9 cellular contexts compared by ENCODE assay signal in the genomic region with DNA sequence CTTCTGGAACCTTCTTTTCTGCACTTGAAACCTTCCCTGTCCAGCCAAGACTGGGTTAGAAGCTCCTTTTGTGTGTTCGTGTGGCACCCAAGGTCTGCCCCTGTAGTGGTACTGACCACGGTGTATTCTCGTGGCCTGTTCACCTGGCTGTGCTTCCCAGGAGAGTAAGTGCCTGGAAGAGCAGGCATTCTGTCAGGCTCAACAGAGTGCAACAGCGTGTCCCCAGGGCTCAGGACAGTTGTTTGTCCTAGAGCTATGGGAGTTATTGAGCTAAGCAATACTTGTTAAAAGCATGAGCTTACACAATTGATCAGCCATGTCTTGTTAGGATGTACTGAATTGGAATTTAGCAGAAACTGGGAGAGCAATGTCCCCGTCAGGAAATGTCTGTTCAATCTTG. TPM values are rescaled to one million over a fixed set of nuclear protein-coding genes. Genes with fewer than 3 reads are reported as not detected.
A peak's percentile ranks its signal among the peaks of the same experiment; 100 is the strongest.
DNase-seq lines count a peak whose midpoint lies in the region; ATAC-seq, FAIRE-seq and TF ChIP-seq lines count a peak whose summit lies in the region.
"Had no signal": no experiment of that assay in that cellular context is flagged by ENCODE, and none has a peak within 500 bp of the region (broad histone marks: within the 10 kb centered on the region; RNA-seq: fewer than 3 reads in every experiment).

No MANE protein-coding gene starts in this region.

- FAIRE-seq in endothelial cell of umbilical vein (lab: Jason Lieb, UNC), result no peak
- FAIRE-seq: small intestine had no signal

- no peak overlapping the region for H3K27ac ChIP-seq in CD4-positive, alpha-beta T cell (ENCODE audit: low read depth, low read length)
- peak overlapping the region; percentile 98 for H3K27ac ChIP-seq in endothelial cell of umbilical vein (ENCODE audit: insufficient read depth, low read depth, low read length)
- peak overlapping the region; percentile 20 for H3K27ac ChIP-seq in trophoblast cell (ENCODE audit: low read depth, low read length)
- H3K27ac ChIP-seq in Karpas-422 (ENCODE audit: low read length), result no peak overlapping the region

- no peak overlapping the region for H3K23ac ChIP-seq in trophoblast cell (ENCODE audit: low read length)

- H2AK5ac ChIP-seq in trophoblast cell (ENCODE audit: low read length), result no peak overlapping the region

- H4K20me1 ChIP-seq in Loucy (ENCODE audit: insufficient read depth, low read length, poor library complexity, severe bottlenecking), result no peaks in the 10 kb centered on the region
- H4K20me1 ChIP-seq in endothelial cell of umbilical vein (replicated peaks; ENCODE audit: control insufficient read depth, extremely low read depth, insufficient read depth, low read length), result no peaks in the 10 kb centered on the region
- peaks cover 16% of the 10 kb centered on the region for H4K20me1 ChIP-seq in Karpas-422 (ENCODE audit: insufficient read depth, low read depth, low read length)

- peak overlapping the region; percentile 99 for H3K27ac Mint-ChIP-seq in CD4-positive, alpha-beta T cell

- intact Hi-C loops in CD4-positive, alpha-beta T cell (cut with DNase I, micrococcal nuclease), result no loop called here
- intact Hi-C loops in endothelial cell of umbilical vein (cut with micrococcal nuclease), result no loop called here

- peaks cover 59% of the 10 kb centered on the region for H3K4me1 Mint-ChIP-seq in CD4-positive, alpha-beta T cell (ENCODE audit: low read depth)

- no peaks in the 10 kb centered on the region for H3K9me3 Mint-ChIP-seq in CD4-positive, alpha-beta T cell

- H3K79me2 ChIP-seq in Loucy (ENCODE audit: insufficient read depth, low read length) (peaks cover 21% of the 10 kb centered on the region), endothelial cell of umbilical vein (ENCODE audit: control insufficient read depth, insufficient read depth, low read length) (peaks cover 11% of the 10 kb centered on the region), trophoblast cell (ENCODE audit: control insufficient read depth, insufficient read depth, low read length, poor library complexity) (peaks cover 10% of the 10 kb centered on the region), Karpas-422 (ENCODE audit: low read length) (no peaks in the 10 kb centered on the region)

- no peak for ATAC-seq in CD4-positive, alpha-beta T cell (ENCODE audit: poor library complexity)
- no peak for ATAC-seq in GM18909 (IDR thresholded peaks at IDR 0.05; ENCODE audit: poor library complexity, unreplicated experiment)
- ATAC-seq in omental fat pad (ENCODE audit: low FRiP score), result no peak

- no peak for TF ChIP-seq POLR2A in endothelial cell of umbilical vein (IDR thresholded peaks at IDR 0.05; ENCODE audit: low read depth, low read length)

- H4K91ac ChIP-seq in trophoblast cell (ENCODE audit: low read depth, low read length), result no peak overlapping the region

- peak overlapping the region; percentile 93 for H3K9ac ChIP-seq in Loucy (ENCODE audit: low read depth, low read length, poor library complexity, severe bottlenecking)
- H3K9ac ChIP-seq in endothelial cell of umbilical vein (replicated peaks; ENCODE audit: extremely low read depth, insufficient read depth, low read length), result peak overlapping the region; percentile 99
- no peak overlapping the region for H3K9ac ChIP-seq in trophoblast cell (ENCODE audit: low read length)
- H3K9ac ChIP-seq in Karpas-422 (ENCODE audit: low read length), result no peak overlapping the region

- peak overlapping the region; percentile 42 for H3K4me3 Mint-ChIP-seq in CD4-positive, alpha-beta T cell

- no peaks in the 10 kb centered on the region for H3K9me3 ChIP-seq in CD4-positive, alpha-beta T cell (ENCODE audit: control insufficient read depth, low read length)
- H3K9me3 ChIP-seq in Loucy (ENCODE audit: insufficient read depth, low read depth, low read length) (no peaks in the 10 kb centered on the region), endothelial cell of umbilical vein (replicated peaks; ENCODE audit: control insufficient read depth, insufficient read depth, low read length) (no peaks in the 10 kb centered on the region), trophoblast cell (ENCODE audit: insufficient read depth, low read depth, low read length) (no peaks in the 10 kb centered on the region), Karpas-422 (ENCODE audit: low read length) (no peaks in the 10 kb centered on the region)

- dilution Hi-C loops in endothelial cell of umbilical vein (cut with MboI; ENCODE audit: extremely low pct_ligation_motif_present, low sequenced_read_pairs), result no loop called here

- H3K4me1 ChIP-seq in Loucy (ENCODE audit: insufficient read depth, low read length, poor library complexity, severe bottlenecking) (peaks cover 76% of the 10 kb centered on the region), endothelial cell of umbilical vein (ENCODE audit: control insufficient read depth, extremely low read depth, insufficient read depth, low read length) (peaks cover 60% of the 10 kb centered on the region), trophoblast cell (ENCODE audit: control insufficient read depth in 1 of 2, insufficient read depth in 2 of 2, low read length in 2 of 2) (peaks cover 3 to 8% of the 10 kb centered on the region in 2 experiments), Karpas-422 (ENCODE audit: low read length) (peaks cover 58% of the 10 kb centered on the region)

- H3K4me3 ChIP-seq in Loucy (ENCODE audit: low read length, poor library complexity, severe bottlenecking) (peak overlapping the region; percentile 84), endothelial cell of umbilical vein (replicated peaks in 1 of 3; ENCODE audit: insufficient read depth in 1 of 3, low read depth in 1 of 3, low read length in 3 of 3) (no peak overlapping the region), trophoblast cell (ENCODE audit: low read depth, low read length) (no peak overlapping the region), Karpas-422 (ENCODE audit: low read length) (no peak overlapping the region)

- H2AFZ ChIP-seq in Loucy (ENCODE audit: low read length) (no peak overlapping the region), endothelial cell of umbilical vein (ENCODE audit: low read depth, low read length) (peak overlapping the region; percentile 10), trophoblast cell (ENCODE audit: insufficient read depth, low read length, poor library complexity) (no peak overlapping the region), Karpas-422 (ENCODE audit: low read length) (no peak overlapping the region)

- no peaks in the 10 kb centered on the region for H3K36me3 ChIP-seq in Loucy (ENCODE audit: insufficient read depth, low read length)
- H3K36me3 ChIP-seq in endothelial cell of umbilical vein (ENCODE audit: control insufficient read depth in 2 of 2, extremely low read depth in 1 of 2, insufficient read depth in 2 of 2, low read length in 2 of 2), result no peaks in the 10 kb centered on the region
- H3K36me3 ChIP-seq in trophoblast cell (ENCODE audit: control insufficient read depth in 1 of 2, insufficient read depth in 2 of 2, low read length in 2 of 2), result peaks cover 0 to 2% of the 10 kb centered on the region in 2 experiments
- no peaks in the 10 kb centered on the region for H3K36me3 ChIP-seq in Karpas-422 (ENCODE audit: insufficient read depth, low read length)

- 0 out of 2 replicates have a peak, but pooled peaks cover 3% of the 10 kb centered on the region for H3F3A ChIP-seq in Loucy (ENCODE audit: low read depth)

- no peak overlapping the region for H3K4ac ChIP-seq in trophoblast cell (ENCODE audit: low read depth, low read length)

- no peak overlapping the region for H2BK5ac ChIP-seq in trophoblast cell (ENCODE audit: low read depth, low read length, poor library complexity)

- H4K8ac ChIP-seq in trophoblast cell (ENCODE audit: low read depth, low read length), result no peak overlapping the region

- H4K12ac ChIP-seq in trophoblast cell (ENCODE audit: low read depth, low read length), result no peak overlapping the region

- DNase-seq in CD4-positive, alpha-beta T cell, result no peak
- DNase-seq in endothelial cell of umbilical vein (ENCODE audit: low read depth, low spot score) (peak; percentile 32), trophoblast cell (peak; percentile 71 to 77), NCI-H1417 treated with DMSO at 0.1 percent for 48 hours (lab: John Stamatoyannopoulos, UW) (no peak), omental fat pad (ENCODE audit: low spot score) (no peak), Karpas-422 (no peak)

- no peaks in the 10 kb centered on the region for H3K27me3 ChIP-seq in CD4-positive, alpha-beta T cell (ENCODE audit: control insufficient read depth, insufficient read depth, low read length)
- H3K27me3 ChIP-seq in Loucy (ENCODE audit: insufficient read depth, low read length, poor library complexity, severe bottlenecking), result no peaks in the 10 kb centered on the region
- no peaks in the 10 kb centered on the region for H3K27me3 ChIP-seq in endothelial cell of umbilical vein (ENCODE audit: control insufficient read depth in 2 of 2, insufficient read depth in 2 of 2, low read length in 2 of 2)
- no peaks in the 10 kb centered on the region for H3K27me3 ChIP-seq in trophoblast cell (ENCODE audit: insufficient read depth, low read length)
- H3K27me3 ChIP-seq in Karpas-422 (ENCODE audit: low read length), result no peaks in the 10 kb centered on the region

- TF ChIP-seq CTCF in CD4-positive, alpha-beta T cell (IDR thresholded peaks at IDR 0.05), result no peak
- no peak for TF ChIP-seq CTCF in Loucy (conservative IDR thresholded peaks at IDR 0.05; ENCODE audit: low read length)
- no peak for TF ChIP-seq CTCF in endothelial cell of umbilical vein (IDR thresholded peaks at IDR 0.05; ENCODE audit: extremely low read depth in 1 of 2, insufficient read depth in 1 of 2, low read depth in 1 of 2, low read length in 2 of 2)
- no peak for TF ChIP-seq CTCF in omental fat pad (IDR thresholded peaks at IDR 0.05)

- peak overlapping the region; percentile 95 for H3K4me2 ChIP-seq in Loucy (ENCODE audit: low read depth, low read length, poor library complexity, severe bottlenecking)
- peak overlapping the region; percentile 99 for H3K4me2 ChIP-seq in endothelial cell of umbilical vein (ENCODE audit: insufficient read depth, low read length)
- H3K4me2 ChIP-seq in trophoblast cell (ENCODE audit: low read length), result peak overlapping the region; percentile 25
- H3K4me2 ChIP-seq in Karpas-422 (ENCODE audit: low read depth, low read length, poor library complexity, severe bottlenecking), result no peak overlapping the region

- H3K9me1 ChIP-seq in endothelial cell of umbilical vein (replicated peaks; ENCODE audit: control insufficient read depth, extremely low read depth, insufficient read depth, low read length), result no peaks in the 10 kb centered on the region

- POLR2A ChIA-PET in CD4-positive, alpha-beta T cell (lab: Charles Lee), result interaction anchor here (1.8 to 4.9 kb wide), 2 partner anchors 14 kb away, joined by 5 to 60 read pairs; a partner anchor contains a TSS
- POLR2A ChIA-PET in endothelial cell of umbilical vein (lab: Charles Lee), result interaction anchor here (1.3 kb wide), 1 partner anchor 46 kb away, joined by 3 read pairs; no protein-coding TSS in a partner anchor

- no CpG with 5 or more reads among the region's 5 CpGs for WGBS in trophoblast cell (ENCODE audit: extremely low coverage, insufficient coverage, insufficient read length)

- H3K14ac ChIP-seq in trophoblast cell (ENCODE audit: low read length), result no peak overlapping the region

- H3K9me2 ChIP-seq in Loucy (replicated peaks; ENCODE audit: low read depth, low read length) (no peaks in the 10 kb centered on the region), Karpas-422 (replicated peaks; ENCODE audit: insufficient read depth, low read length) (no peaks in the 10 kb centered on the region)

- H3K36me3 Mint-ChIP-seq in CD4-positive, alpha-beta T cell (ENCODE audit: low read depth), result peaks cover 22% of the 10 kb centered on the region

- H3K18ac ChIP-seq in trophoblast cell (ENCODE audit: low read length), result no peak overlapping the region

- no peaks in the 10 kb centered on the region for H3K27me3 Mint-ChIP-seq in CD4-positive, alpha-beta T cell

- no TSS peak for BruUV-seq in endothelial cell of umbilical vein (replicated peaks; lab: Mats Ljungman, UMichigan)

- no peak overlapping the region for H2BK120ac ChIP-seq in trophoblast cell (ENCODE audit: insufficient read depth, low read length, poor library complexity)

- no peak overlapping the region for H2BK12ac ChIP-seq in trophoblast cell (ENCODE audit: low read length)

- peaks cover 15% of the 10 kb centered on the region for H3K79me1 ChIP-seq in trophoblast cell (ENCODE audit: low read length)

- CTCF ChIA-PET in CD4-positive, alpha-beta T cell (lab: Charles Lee), result interaction anchor here (0.9 to 1.0 kb wide), 2 partner anchors 15 to 170 kb away, joined by 3 to 4 read pairs; no protein-coding TSS in a partner anchor
- CTCF ChIA-PET in endothelial cell of umbilical vein (lab: Charles Lee), result interaction anchor here (1.1 to 2.3 kb wide), 2 partner anchors 46 to 61 kb away, joined by 3 to 11 read pairs; no protein-coding TSS in a partner anchor

RNA-seq across cellular contexts. Expression of a gene that starts 12.9 kb away (rescaled TPM):
- total RNA-seq in CD4-positive, alpha-beta T cell, result 100 to 1,000 TPM; 213 to 222 TPM
- total RNA-seq in endothelial cell of umbilical vein, result 427 and 459 TPM in 2 replicates
- polyA plus RNA-seq in endothelial cell of umbilical vein, result 263 and 267 TPM in 2 replicates
- 96.2 and 111 TPM in 2 replicates for polyA plus RNA-seq in endothelial cell of umbilical vein (2011; cell fraction: cytosol; rRNA removed)
- polyA plus RNA-seq in endothelial cell of umbilical vein (2011; cell fraction: nucleus; rRNA removed), result 800 and 825 TPM in 2 replicates
- polyA plus RNA-seq in endothelial cell of umbilical vein (2012), result 442 and 473 TPM in 2 replicates
- polyA minus RNA-seq in endothelial cell of umbilical vein, result 496 and 527 TPM in 2 replicates
- 275 TPM for polyA minus RNA-seq in endothelial cell of umbilical vein (2011; cell fraction: cytosol; rRNA and poly(A)+ RNA removed)
- polyA minus RNA-seq in endothelial cell of umbilical vein (2011; cell fraction: nucleus; rRNA and poly(A)+ RNA removed), result 1,147 and 1,325 TPM in 2 replicates
- 849 and 857 TPM in 2 replicates for polyA plus RNA-seq in trophoblast cell (2013)
- 100 to 1,000 TPM; 379 to 669 (median 479) TPM for total RNA-seq in omental fat pad
- total RNA-seq in Karpas-422 (2014; rRNA removed; shearing (Covaris generic); ENCODE audit: low replicate concordance), result 37.7 and 160 TPM in 2 replicates

Comparison
In these comparisons a context has a peak if more than half of its experiments do, and no peak if none do; other contexts are left out.
1. DNase-seq: peak in endothelial cell of umbilical vein (single experiment) and trophoblast cell (2 of 2); none in CD4-positive, alpha-beta T cell (0 of 10), NCI-H1417 treated with DMSO at 0.1 percent for 48 hours (single experiment), omental fat pad (single experiment) and Karpas-422 (single experiment).
2. H3K27ac ChIP-seq: peak in endothelial cell of umbilical vein (single experiment) and trophoblast cell (single experiment); none in CD4-positive, alpha-beta T cell (single experiment) and Karpas-422 (single experiment).
3. H3K9ac ChIP-seq: peak in Loucy (single experiment) and endothelial cell of umbilical vein (single experiment); none in trophoblast cell (single experiment) and Karpas-422 (single experiment).